Comparison of ENCODE assay signal across 12 cellular contexts in genomic region chr2:40489678-40489960, GRCh38. TPM values are rescaled to one million over a fixed set of nuclear protein-coding genes. Genes with fewer than 3 reads are reported as not detected.
DNase-seq lines count a peak whose midpoint lies in the region; ATAC-seq, FAIRE-seq and TF ChIP-seq lines count a peak whose summit lies in the region.
"Had no signal": no experiment of that assay in that cellular context is flagged by ENCODE, and none has a peak within 500 bp of the region (broad histone marks: within the 10 kb centered on the region; RNA-seq: fewer than 3 reads in every experiment).

No MANE protein-coding gene starts in this region.

- peak overlapping the region in 5 of 10 donors; percentile 3 to 80 (median 23) for H3K27ac Mint-ChIP-seq in naive thymus-derived CD8-positive, alpha-beta T cell
- H3K27ac Mint-ChIP-seq: activated B cell treated with CpG ODN at 0.5 μM for 24 hours had no signal

- in situ Hi-C loops in GM23248 (cut with MboI), result loop anchor here (25.0 kb wide), 1 partner anchor 273 kb away; no protein-coding TSS in a partner anchor

- ATAC-seq in A549 (peak in 1 of 2 experiments; percentile 45; a peak in 3 of 6 replicates), GM19467 (IDR thresholded peaks at IDR 0.05; ENCODE audit: unreplicated experiment) (no peak), omental fat pad (ENCODE audit: low FRiP score) (no peak)
- ATAC-seq in naive thymus-derived CD8-positive, alpha-beta T cell, result no peak

- H3K9ac ChIP-seq in GM23248 (peak overlapping the region; percentile 55), duodenal mucosa (ENCODE audit: low read depth in 1 of 2, low read length in 2 of 2) (peak overlapping the region in 1 of 2 donors; percentile 51)

- H3K36me3 ChIP-seq in GM23248 (ENCODE audit: low read depth), result no peaks in the 10 kb centered on the region
- no peaks in the 10 kb centered on the region for H3K36me3 ChIP-seq in duodenal mucosa (ENCODE audit: control insufficient read depth in 1 of 2, insufficient read depth in 2 of 2, low read length in 2 of 2)
- no peaks in the 10 kb centered on the region for H3K36me3 ChIP-seq in SJCRH30

- no peaks in the 10 kb centered on the region for H4K20me1 ChIP-seq in GM23248 (ENCODE audit: insufficient read depth)

- peak overlapping the region; percentile 81 for H2AFZ ChIP-seq in GM23248

- WGBS in A549 (ENCODE audit: missing lambda C conversion rate), result 39% methylated on average over 1 of the region's 1 CpG
- 42 to 65% methylated on average over 1 of the region's 1 CpG for WGBS in GM23248 (ENCODE audit: low coverage in 1 of 2, low lambda C conversion rate in 2 of 2, missing lambda C conversion rate in 2 of 2), 2 experiments

- H3F3A ChIP-seq in GM23248 (ENCODE audit: insufficient read depth), result no peaks in the 10 kb centered on the region

- peaks cover 0 to 9% (median 2%) of the 10 kb centered on the region in 9 donors for H3K9me3 Mint-ChIP-seq in naive thymus-derived CD8-positive, alpha-beta T cell
- H3K9me3 Mint-ChIP-seq: activated B cell treated with CpG ODN at 0.5 μM for 24 hours had no signal

- H3K4me3 Mint-ChIP-seq in naive thymus-derived CD8-positive, alpha-beta T cell, result peak overlapping the region; percentile 53 to 84 (median 76)

- H3K9me3 ChIP-seq in A549, result no peaks in the 10 kb centered on the region
- no peaks in the 10 kb centered on the region for H3K9me3 ChIP-seq in GM23248 (ENCODE audit: low read depth)
- no peaks in the 10 kb centered on the region for H3K9me3 ChIP-seq in duodenal mucosa (ENCODE audit: control insufficient read depth in 1 of 2, low read length in 2 of 2)
- no peaks in the 10 kb centered on the region for H3K9me3 ChIP-seq in SJCRH30 (replicated peaks)

- H3K4me2 ChIP-seq in A549 (peak overlapping the region; percentile 58), GM23248 (ENCODE audit: unreplicated experiment) (peak overlapping the region; percentile 47)

- POLR2A ChIA-PET in A549 (lab: Yijun Ruan, JAX), result no interaction called here
- POLR2A ChIA-PET in naive thymus-derived CD8-positive, alpha-beta T cell (lab: Charles Lee), result no interaction called here

- TF ChIP-seq CTCF in A549 (IDR thresholded peaks at IDR 0.05) (no peak), omental fat pad (IDR thresholded peaks at IDR 0.05) (no peak)

- CTCF ChIA-PET in A549 (lab: Yijun Ruan, JAX), result interaction anchor here (0.9 to 1.5 kb wide), 3 partner anchors 11 to 65 kb away, joined by 3 to 5 read pairs (median 3); no protein-coding TSS in a partner anchor

- H3K4me1 Mint-ChIP-seq in naive thymus-derived CD8-positive, alpha-beta T cell, result peaks cover 2 to 25% (median 17%) of the 10 kb centered on the region in 4 donors

- peaks cover 0 to 1% (median 0%) of the 10 kb centered on the region in 3 donors for H3K36me3 Mint-ChIP-seq in naive thymus-derived CD8-positive, alpha-beta T cell

- H3K79me2 ChIP-seq in GM23248 (ENCODE audit: insufficient read depth), result no peaks in the 10 kb centered on the region

- no peak for TF ChIP-seq EP300 in A549 (IDR thresholded peaks at IDR 0.05)

- no peak for TF ChIP-seq RAD21 in A549 (conservative IDR thresholded peaks at IDR 0.05 in 1 of 2, IDR thresholded peaks at IDR 0.05 in 1 of 2)

- DNase-seq in A549 (ENCODE audit: low read depth in 1 of 2, low spot score in 1 of 2), result no peak
- no peak for DNase-seq in GM23248
- no peak for DNase-seq in naive thymus-derived CD8-positive, alpha-beta T cell
- no peak for DNase-seq in SJCRH30
- DNase-seq in CD1c-positive myeloid dendritic cell (ENCODE audit: extremely low spot score), result no peak
- DNase-seq in omental fat pad (ENCODE audit: low spot score), result no peak
- DNase-seq: activated B cell treated with CpG ODN at 0.5 μM for 24 hours; central memory CD4-positive, alpha-beta T cell; NCI-H510A treated with DMSO at 0.1 percent for 48 hours; stimulated activated CD4-positive, alpha-beta T cell treated with anti-CD3 and anti-CD28 coated beads, Interleukin-2, amount 100 ng/mL, for 48 hours had no signal

- H3K4me1 ChIP-seq in A549 (no peaks in the 10 kb centered on the region), GM23248 (ENCODE audit: insufficient read depth) (peaks cover 11% of the 10 kb centered on the region; the same call in 1 of the 2 replicates), duodenal mucosa (ENCODE audit: control insufficient read depth in 1 of 2, insufficient read depth in 2 of 2, low read length in 2 of 2) (peaks cover 0 to 18% of the 10 kb centered on the region in 2 donors), SJCRH30 (peaks cover 13% of the 10 kb centered on the region)

- no peak for FAIRE-seq in A549 (lab: Jason Lieb, UNC)

- no peak for TF ChIP-seq POLR2A in A549 (IDR thresholded peaks at IDR 0.05; ENCODE audit: low read length)

- H3K27me3 Mint-ChIP-seq in naive thymus-derived CD8-positive, alpha-beta T cell, result no peaks in the 10 kb centered on the region
- H3K27me3 Mint-ChIP-seq: activated B cell treated with CpG ODN at 0.5 μM for 24 hours had no signal

- H3K27me3 ChIP-seq in GM23248 (replicated peaks; ENCODE audit: insufficient read depth) (no peaks in the 10 kb centered on the region), duodenal mucosa (ENCODE audit: control insufficient read depth in 1 of 2, insufficient read depth in 2 of 2, low read length in 2 of 2) (no peaks in the 10 kb centered on the region), SJCRH30 (no peaks in the 10 kb centered on the region)

- H3K27ac ChIP-seq in A549 (no peak overlapping the region), GM23248 (no peak overlapping the region), duodenal mucosa (ENCODE audit: low read depth, low read length) (no peak overlapping the region), SJCRH30 (no peak overlapping the region)

- H3K9me2 ChIP-seq in GM23248 (ENCODE audit: insufficient read depth), result no peaks in the 10 kb centered on the region

- peak overlapping the region; percentile 21; the same call in 1 of the 3 replicates for H3K4me3 ChIP-seq in A549
- peak overlapping the region; percentile 55 for H3K4me3 ChIP-seq in GM23248
- H3K4me3 ChIP-seq in duodenal mucosa (ENCODE audit: low read depth in 1 of 2, low read length in 2 of 2), result peak overlapping the region; percentile 63 to 69
- H3K4me3 ChIP-seq in SJCRH30, result no peak overlapping the region

TF ChIP-seq in A549, 52 proteins besides CTCF, POLR2A, EP300 and RAD21:
- TF ChIP-seq ZSCAN20 (CRISPR knock-in tag; IDR thresholded peaks at IDR 0.05) (no peak), MAFK (IDR thresholded peaks at IDR 0.05; ENCODE audit: partially characterized antibody) (no peak), TFCP2L1 (CRISPR knock-in tag; IDR thresholded peaks at IDR 0.05) (no peak), ZC3H11A (IDR thresholded peaks at IDR 0.05) (no peak), CEBPB (IDR thresholded peaks at IDR 0.05) (no peak), KDM1A (IDR thresholded peaks at IDR 0.05; ENCODE audit: low read depth) (no peak), EHF (CRISPR knock-in tag; IDR thresholded peaks at IDR 0.05) (no peak), ESRRA (IDR thresholded peaks at IDR 0.05; ENCODE audit: borderline replicate concordance, low read length) (no peak), RFX5 (IDR thresholded peaks at IDR 0.05) (no peak), HOXB5 (CRISPR knock-in tag; IDR thresholded peaks at IDR 0.05) (no peak), HOXB13 (CRISPR knock-in tag; IDR thresholded peaks at IDR 0.05; ENCODE audit: low read depth) (no peak), NFE2L2 (conservative IDR thresholded peaks at IDR 0.05; ENCODE audit: low read length) (no peak)
- TF ChIP-seq, protein P1, sequence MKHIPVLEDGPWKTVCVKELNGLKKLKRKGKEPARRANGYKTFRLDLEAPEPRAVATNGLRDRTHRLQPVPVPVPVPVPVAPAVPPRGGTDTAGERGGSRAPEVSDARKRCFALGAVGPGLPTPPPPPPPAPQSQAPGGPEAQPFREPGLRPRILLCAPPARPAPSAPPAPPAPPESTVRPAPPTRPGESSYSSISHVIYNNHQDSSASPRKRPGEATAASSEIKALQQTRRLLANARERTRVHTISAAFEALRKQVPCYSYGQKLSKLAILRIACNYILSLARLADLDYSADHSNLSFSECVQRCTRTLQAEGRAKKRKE (CRISPR knock-in tag; IDR thresholded peaks at IDR 0.05; ENCODE audit: low read depth), result no peak

RNA-seq across cellular contexts. Expression of gene SLC8A1, which starts 37.7 kb away (rescaled TPM):
- polyA plus RNA-seq in A549 (2011; rRNA removed) (0.90 and 0.92 TPM in 2 replicates), A549 (2017; fragmentation: RNase III; extraction: RNeasy Plus Mini Kit Qiagen cat#74134 plus additional on column Dnase treatment) (0.28 to 0.49 TPM (median 0.39 TPM) in 3 replicates), GM23248 (2016; fragmentation: Nextera tagmentation; extraction: Ambion mirVana) (11.6 and 13.8 TPM in 2 replicates)
- 0.21 and 0.25 TPM in 2 replicates for polyA plus RNA-seq in A549 (2012; cell fraction: cytosol; rRNA removed)
- 0.19 and 0.20 TPM in 2 replicates for polyA plus RNA-seq in A549 (2012; cell fraction: nucleus; rRNA removed)
- 4.5 and 4.8 TPM in 2 replicates for polyA minus RNA-seq in A549 (2011; rRNA and poly(A)+ RNA removed)
- total RNA-seq in GM23248 (2014; rRNA removed; shearing (Covaris generic)), result 82.1 and 83.4 TPM in 2 replicates
- under 1 TPM; 0.22 to 0.34 TPM for total RNA-seq in naive thymus-derived CD8-positive, alpha-beta T cell
- polyA plus RNA-seq in naive thymus-derived CD8-positive, alpha-beta T cell, result not detected
- total RNA-seq in SJCRH30 (2014; rRNA removed; shearing (Covaris generic)), result 27.1 and 27.7 TPM in 2 replicates
- 10 to 100 TPM; 17.5 to 47.0 (median 30.0) TPM for total RNA-seq in omental fat pad

Comparison
In these comparisons a context has a peak if more than half of its experiments do, and no peak if none do; other contexts are left out.
1. RNA of gene SLC8A1, which starts 37.7 kb away (total RNA-seq): 82.1 to 83.4 TPM in GM23248, 17.5 to 47.0 TPM in omental fat pad and 27.1 to 27.7 TPM in SJCRH30; 0.22 to 0.34 TPM in naive thymus-derived CD8-positive, alpha-beta T cell; every median in the first group is over 10 times any median in the second.